Comparison of ENCODE assay signal across 10 cellular contexts in genomic region chr2:164479460-164479859, GRCh38.
DNase-seq lines count a peak whose midpoint lies in the region; ATAC-seq and TF ChIP-seq lines count a peak whose summit lies in the region.
"Had no signal": no experiment of that assay in that cellular context is flagged by ENCODE, and none has a peak within 500 bp of the region (broad histone marks: within the 10 kb centered on the region; RNA-seq: fewer than 3 reads in every experiment).

No MANE protein-coding gene starts in this region.

- H3K27ac ChIP-seq in foreskin keratinocyte: no peak overlapping the region
- H3K27ac ChIP-seq: skin epidermis had no signal

- no peaks in the 10 kb centered on the region for H3K4me1 ChIP-seq in foreskin keratinocyte

- peak; percentile 61 for TF ChIP-seq CTCF in foreskin keratinocyte (conservative IDR thresholded peaks at IDR 0.05)

- DNase-seq in NCI-H2081 (lab: John Stamatoyannopoulos, UW): peak; percentile 27 to 61
- DNase-seq in NCI-H2081 treated with DMSO at 0.1 percent for 48 hours (lab: John Stamatoyannopoulos, UW): no peak
- peak; percentile 72 for DNase-seq in OCI-M1 (lab: John Stamatoyannopoulos, UW)
- DNase-seq in foreskin keratinocyte: peak in 1 of 2 donors; percentile 15
- DNase-seq in smooth muscle cell of the brain vasculature (ENCODE audit: low read depth, low spot score): peak; percentile 32
- DNase-seq in activated naive CD4-positive, alpha-beta T cell treated with Interleukin-2 at 50 U/mL for 16 hours: no peak
- DNase-seq: activated B cell treated with CpG ODN at 0.5 μM for 24 hours had no signal

- ATAC-seq in foreskin keratinocyte (no peak), HG02610 (IDR thresholded peaks at IDR 0.05; ENCODE audit: unreplicated experiment) (no peak), HG03469 (IDR thresholded peaks at IDR 0.05; ENCODE audit: unreplicated experiment) (no peak)

- H3K27me3 ChIP-seq in foreskin keratinocyte: no peaks in the 10 kb centered on the region

Comparison
In these comparisons a context has a peak if more than half of its experiments do, and no peak if none do; other contexts are left out.
1. DNase-seq: peak in NCI-H2081 (2 of 2), OCI-M1 (single experiment) and smooth muscle cell of the brain vasculature (single experiment); none in NCI-H2081 treated with DMSO at 0.1 percent for 48 hours (single experiment) and activated naive CD4-positive, alpha-beta T cell treated with Interleukin-2 at 50 U/mL for 16 hours (single experiment).